Comparison of ENCODE assay signal across 23 cellular contexts in the genomic region with DNA sequence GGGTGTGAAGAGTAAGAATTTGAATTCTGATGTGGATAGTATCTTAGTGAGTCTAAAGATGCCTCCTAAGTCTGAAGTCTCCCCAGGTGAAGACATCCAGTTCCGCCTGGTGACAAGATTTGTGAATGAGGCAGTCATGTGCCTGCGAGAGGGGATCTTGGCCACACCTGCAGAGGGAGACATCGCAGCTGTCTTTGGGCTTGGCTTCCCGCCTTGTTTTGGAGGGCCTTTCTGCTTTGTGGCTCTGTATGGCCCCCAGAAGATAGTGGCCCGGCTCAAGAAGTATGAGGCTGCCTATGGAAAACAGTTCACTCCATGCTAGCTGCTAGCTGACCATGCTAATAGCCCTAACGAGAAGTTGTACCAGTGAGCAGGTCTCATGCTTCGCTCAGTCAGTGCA. TPM values are rescaled to one million over a fixed set of nuclear protein-coding genes. Genes with fewer than 3 reads are reported as not detected.
A peak's percentile ranks its signal among the peaks of the same experiment; 100 is the strongest.
DNase-seq lines count a peak whose midpoint lies in the region; ATAC-seq and TF ChIP-seq lines count a peak whose summit lies in the region.
"Had no signal": no experiment of that assay in that cellular context is flagged by ENCODE, and none has a peak within 500 bp of the region (broad histone marks: within the 10 kb centered on the region; RNA-seq: fewer than 3 reads in every experiment).

No MANE protein-coding gene starts in this region.

- H3K4me3 ChIP-seq in BLaER1 (no peak overlapping the region), HUES6 (ENCODE audit: low read depth, low read length) (no peak overlapping the region), OCI-LY7 (ENCODE audit: low read depth, low read length, poor library complexity, severe bottlenecking) (no peak overlapping the region), trophoblast cell (ENCODE audit: low read depth, low read length) (no peak overlapping the region)
- H3K4me3 ChIP-seq: SJCRH30 had no signal

- H3K27me3 ChIP-seq in BLaER1, result no peaks in the 10 kb centered on the region
- no peaks in the 10 kb centered on the region for H3K27me3 ChIP-seq in HUES6 (ENCODE audit: control insufficient read depth, insufficient read depth, low read length)
- no peaks in the 10 kb centered on the region for H3K27me3 ChIP-seq in trophoblast cell (ENCODE audit: insufficient read depth, low read length)
- H3K27me3 ChIP-seq: SJCRH30 had no signal

- DNase-seq in OCI-LY7 (ENCODE audit: low spot score) (peak; percentile 80), trophoblast cell (no peak), KBM-7 (no peak), germinal center (ENCODE audit: low spot score) (no peak)
- DNase-seq: CD4-positive, alpha-beta memory T cell; DMS 273 treated with DMSO at 0.1 percent for 48 hours; DMS79; H7; NCI-H1092 treated with DMSO at 0.1 percent for 48 hours; NCI-H1436; NCI-H187 treated with DMSO at 0.1 percent for 48 hours; NCI-H2227 treated with DMSO at 0.1 percent for 48 hours; PC-3; T-helper 2 cell had no signal

- H4K8ac ChIP-seq in trophoblast cell (ENCODE audit: low read depth, low read length), result no peak overlapping the region

- H2AFZ ChIP-seq in OCI-LY7 (ENCODE audit: low read length) (peak overlapping the region; percentile 100), trophoblast cell (ENCODE audit: insufficient read depth, low read length, poor library complexity) (no peak overlapping the region)

- no peaks in the 10 kb centered on the region for H3K79me1 ChIP-seq in trophoblast cell (ENCODE audit: low read length)

- H3K36me3 ChIP-seq in BLaER1 (no peaks in the 10 kb centered on the region), HUES6 (ENCODE audit: control insufficient read depth, insufficient read depth, low read length) (no peaks in the 10 kb centered on the region; the same call in 1 of the 2 replicates), OCI-LY7 (ENCODE audit: insufficient read depth, low read length) (no peaks in the 10 kb centered on the region; the same call in 1 of the 2 replicates), trophoblast cell (ENCODE audit: control insufficient read depth in 1 of 2, insufficient read depth in 2 of 2, low read length in 2 of 2) (peaks cover 0 to 2% of the 10 kb centered on the region in 2 experiments)
- H3K36me3 ChIP-seq: SJCRH30 had no signal

- no peak overlapping the region for H2BK12ac ChIP-seq in trophoblast cell (ENCODE audit: low read length)

- H3K4ac ChIP-seq in trophoblast cell (ENCODE audit: low read depth, low read length), result no peak overlapping the region

- no peak overlapping the region for H2BK120ac ChIP-seq in trophoblast cell (ENCODE audit: insufficient read depth, low read length, poor library complexity)

- no peak overlapping the region for H3K9ac ChIP-seq in BLaER1
- peak overlapping the region; percentile 91 for H3K9ac ChIP-seq in HUES6 (ENCODE audit: low read length)
- no peak overlapping the region for H3K9ac ChIP-seq in trophoblast cell (ENCODE audit: low read length)
- H3K9ac ChIP-seq: KMS-11 had no signal

- POLR2A ChIA-PET in OCI-LY7 (lab: Charles Lee), result interaction anchor here (1.0 to 1.2 kb wide), 2 partner anchors 19 to 25 kb away, joined by 3 read pairs; partner anchors contain the start of gene AICDA

- H3K14ac ChIP-seq in trophoblast cell (ENCODE audit: low read length), result no peak overlapping the region

- H3K18ac ChIP-seq in trophoblast cell (ENCODE audit: low read length), result no peak overlapping the region

- no peaks in the 10 kb centered on the region for H3K9me2 ChIP-seq in OCI-LY7 (ENCODE audit: insufficient read depth, low read length)

- H3K23ac ChIP-seq in trophoblast cell (ENCODE audit: low read length), result peak overlapping the region; percentile 76

- H3K27ac ChIP-seq in BLaER1 (peak overlapping the region; percentile 45; the same call in 1 of the 2 replicates), HUES6 (ENCODE audit: low read depth, low read length) (peak overlapping the region; percentile 97; the same call in 1 of the 2 replicates), OCI-LY7 (ENCODE audit: low read depth, low read length, poor library complexity, severe bottlenecking) (peak overlapping the region; percentile 47), trophoblast cell (ENCODE audit: low read depth, low read length) (no peak overlapping the region)
- H3K27ac ChIP-seq: KMS-11 had no signal

- in situ Hi-C loops in KBM-7 (cut with MboI; ENCODE audit: low pct_unique_long_range_greater_than_20kb, low sequenced_read_pairs), result no loop called here

- H2AK5ac ChIP-seq in trophoblast cell (ENCODE audit: low read length), result no peak overlapping the region

- H3K4me2 ChIP-seq in BLaER1 (peak overlapping the region; percentile 13), OCI-LY7 (ENCODE audit: low read length) (peak overlapping the region; percentile 54), trophoblast cell (ENCODE audit: low read length) (no peak overlapping the region)
- H3K4me2 ChIP-seq: KMS-11 had no signal

- no peak overlapping the region for H4K12ac ChIP-seq in trophoblast cell (ENCODE audit: low read depth, low read length)

- H3K9me3 ChIP-seq in BLaER1 (peaks cover 32% of the 10 kb centered on the region), HUES6 (ENCODE audit: control insufficient read depth, insufficient read depth, low read depth, low read length) (peaks cover 3% of the 10 kb centered on the region; the same call in 1 of the 2 replicates), OCI-LY7 (ENCODE audit: low read length) (peaks cover 7% of the 10 kb centered on the region; the same call in 1 of the 2 replicates), trophoblast cell (ENCODE audit: insufficient read depth, low read depth, low read length) (no peaks in the 10 kb centered on the region)
- H3K9me3 ChIP-seq: SJCRH30 had no signal

- H2BK5ac ChIP-seq in trophoblast cell (ENCODE audit: low read depth, low read length, poor library complexity), result no peak overlapping the region

- CTCF ChIA-PET in OCI-LY7 (lab: Charles Lee; ENCODE audit: unreplicated experiment), result no interaction called here

- H4K20me1 ChIP-seq in BLaER1 (no peaks in the 10 kb centered on the region), OCI-LY7 (ENCODE audit: insufficient read depth, low read length) (no peaks in the 10 kb centered on the region)

- intact Hi-C loops in OCI-LY7 (cut with micrococcal nuclease; ENCODE audit: unreplicated experiment), result no loop called here

- no peaks in the 10 kb centered on the region for H3K79me2 ChIP-seq in OCI-LY7 (ENCODE audit: insufficient read depth, low read depth, low read length)
- H3K79me2 ChIP-seq in trophoblast cell (ENCODE audit: control insufficient read depth, insufficient read depth, low read length, poor library complexity), result no peaks in the 10 kb centered on the region

- TF ChIP-seq CTCF in OCI-LY7 (conservative IDR thresholded peaks at IDR 0.05; ENCODE audit: low read length), result peak; percentile 65

- no TSS peak for BruUV-seq in OCI-LY7 (replicated peaks; lab: Mats Ljungman, UMichigan)

- ATAC-seq in GM19035 (IDR thresholded peaks at IDR 0.05; ENCODE audit: unreplicated experiment) (no peak), HG03439 (IDR thresholded peaks at IDR 0.05; ENCODE audit: unreplicated experiment) (no peak)
- ATAC-seq: PC-3, SK-N-SH treated with all-trans-retinoic acid at 6 μM for 48 hours had no signal

- H3K4me1 ChIP-seq in BLaER1 (peaks cover 14% of the 10 kb centered on the region), HUES6 (ENCODE audit: control insufficient read depth, insufficient read depth, low read length) (peaks cover 47% of the 10 kb centered on the region), OCI-LY7 (ENCODE audit: insufficient read depth, low read length, poor library complexity, severe bottlenecking) (peaks cover 35% of the 10 kb centered on the region), trophoblast cell (ENCODE audit: control insufficient read depth in 1 of 2, insufficient read depth in 2 of 2, low read length in 2 of 2) (peaks cover 0 to 21% of the 10 kb centered on the region in 2 experiments)

- peak overlapping the region; percentile 17 for H4K91ac ChIP-seq in trophoblast cell (ENCODE audit: low read depth, low read length)

- no CpG with 5 or more reads among the region's 7 CpGs for WGBS in trophoblast cell (ENCODE audit: extremely low coverage, insufficient coverage, insufficient read length)

RNA-seq across cellular contexts. Expression of gene AICDA, which starts 24.6 kb away (rescaled TPM):
- 30.0 and 32.4 TPM in 2 replicates for total RNA-seq in OCI-LY7 (2014; rRNA removed; shearing (Covaris generic))
- 38.5 and 55.9 TPM in 2 replicates for total RNA-seq in OCI-LY7 (2022)
- 0.12 and 0.62 TPM in 2 replicates for polyA plus RNA-seq in trophoblast cell (2013)
- total RNA-seq: CD4-positive, alpha-beta memory T cell; H7; NCI-H460; PC-3; SJCRH30 had no signal
- polyA plus RNA-seq: AG04450; CD4-positive, alpha-beta memory T cell had no signal

RNA-seq across cellular contexts. Expression of gene MFAP5, which starts 25.4 kb away (rescaled TPM):
- not detected in 2 replicates for total RNA-seq in OCI-LY7 (2014; rRNA removed; shearing (Covaris generic))
- not detected in 2 replicates for total RNA-seq in OCI-LY7 (2022)
- 455 and 486 TPM in 2 replicates for polyA plus RNA-seq in trophoblast cell (2013)
- total RNA-seq: CD4-positive, alpha-beta memory T cell; NCI-H460; PC-3; SJCRH30 had no signal
- polyA plus RNA-seq: CD4-positive, alpha-beta memory T cell had no signal
